ENCODE assay signal across 9 cellular contexts in the genomic region with DNA sequence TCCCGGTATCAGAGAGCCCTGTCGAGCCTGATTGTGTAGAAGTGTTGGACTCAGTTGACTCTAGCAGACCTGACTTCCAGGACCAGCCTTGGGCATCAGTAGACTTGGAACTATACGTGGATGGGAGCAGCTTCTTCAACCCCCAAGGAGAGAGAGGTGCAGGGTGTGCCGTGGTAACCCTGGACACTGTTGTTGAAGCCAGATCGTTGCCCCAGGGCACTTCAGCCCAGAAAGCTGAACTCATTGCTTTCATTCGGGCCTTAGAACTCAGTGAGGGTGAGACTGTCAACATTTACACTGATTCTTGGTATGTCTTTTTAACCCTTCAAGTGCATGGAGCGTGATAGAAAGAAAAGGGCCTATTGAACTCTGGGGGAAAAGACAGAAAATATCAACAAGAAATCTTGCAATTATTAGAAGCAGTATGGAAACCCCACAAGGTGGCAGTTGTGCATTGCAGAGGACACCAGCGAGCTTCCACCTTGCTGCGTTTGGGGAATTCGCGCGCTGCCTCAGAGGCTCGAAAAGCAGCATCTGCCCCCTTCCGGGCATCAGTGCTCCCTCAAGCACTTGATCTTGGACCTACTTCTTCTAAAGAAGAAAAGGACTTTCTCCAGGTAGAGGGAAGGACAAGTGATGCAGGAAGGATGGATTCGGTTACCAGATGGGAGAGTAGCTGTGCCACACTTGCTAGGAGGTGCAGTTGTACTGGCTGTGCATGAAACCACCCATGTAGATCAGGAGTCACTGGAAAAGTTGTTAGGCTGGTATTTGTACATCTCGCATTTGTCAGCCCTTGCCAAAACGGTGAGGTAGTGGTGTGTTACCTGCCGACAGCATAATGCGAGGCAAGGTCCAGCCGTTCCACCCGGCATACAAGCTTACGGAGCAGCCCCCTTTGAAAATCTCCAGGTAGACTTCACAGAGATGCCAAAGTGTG. TPM values are rescaled to one million over a fixed set of nuclear protein-coding genes. Genes with fewer than 3 reads are reported as not detected.
DNase-seq lines count a peak whose midpoint lies in the region; TF ChIP-seq lines count a peak whose summit lies in the region.
"Not testable (repeated sequence)": the region's sequence is repeated elsewhere in the genome, so short reads cannot be mapped to it uniquely, and the experiment has no call there.
"Had no signal": no experiment of that assay in that cellular context is flagged by ENCODE, and none has a peak within 500 bp of the region (broad histone marks: within the 10 kb centered on the region; RNA-seq: fewer than 3 reads in every experiment).

No MANE protein-coding gene starts in this region.

- not testable (repeated sequence) for H3K9me3 ChIP-seq in BE2C; smooth muscle cell (replicated peaks; ENCODE audit: low read depth)

- H3K36me3 ChIP-seq in BE2C; mesendoderm (ENCODE audit: control insufficient read depth, insufficient read depth, low read length); smooth muscle cell (ENCODE audit: low read depth): not testable (repeated sequence)

- H3K36me3 Mint-ChIP-seq in activated naive CD4-positive, alpha-beta T cell treated with anti-CD3 and anti-CD28 coated beads for 36 hours (ENCODE audit: low read depth) = not testable (repeated sequence)

- not testable (repeated sequence) for H3K79me1 ChIP-seq in mesendoderm (ENCODE audit: low read length)

- not testable (repeated sequence) for H3K56ac ChIP-seq in mesendoderm (ENCODE audit: low read length)

- not testable (repeated sequence) for H3K18ac ChIP-seq in mesendoderm (ENCODE audit: low read length)

- not testable (repeated sequence) for H3K4me2 ChIP-seq in mesendoderm (ENCODE audit: low read length); smooth muscle cell

- H2AFZ ChIP-seq in smooth muscle cell (ENCODE audit: low read depth) = not testable (repeated sequence)

- not testable (repeated sequence) for H3K4me3 ChIP-seq in BE2C (ENCODE audit: low read depth, low read length); epithelial cell of esophagus (ENCODE audit: low read length); mesendoderm (ENCODE audit: low read length); smooth muscle cell

- H3K4me3 Mint-ChIP-seq in activated naive CD4-positive, alpha-beta T cell treated with anti-CD3 and anti-CD28 coated beads for 36 hours = not testable (repeated sequence)

- H3K9ac ChIP-seq in mesendoderm (ENCODE audit: low read length); smooth muscle cell (ENCODE audit: low read depth): not testable (repeated sequence)

- not testable (repeated sequence) for H3F3A ChIP-seq in smooth muscle cell (ENCODE audit: low read depth)

- not testable (repeated sequence) for H3K23ac ChIP-seq in mesendoderm (ENCODE audit: low read length)

- not testable (repeated sequence) for H4K8ac ChIP-seq in mesendoderm (ENCODE audit: low read depth, low read length)

- not testable (repeated sequence) for H3K79me2 ChIP-seq in mesendoderm (ENCODE audit: control insufficient read depth, insufficient read depth, low read length); smooth muscle cell (ENCODE audit: low read depth)

- H2BK5ac ChIP-seq in mesendoderm (ENCODE audit: low read length) = not testable (repeated sequence)

- not testable (repeated sequence) for TF ChIP-seq CTCF in BE2C (IDR thresholded peaks at IDR 0.05; ENCODE audit: low read depth, low read length)
- TF ChIP-seq CTCF in epithelial cell of esophagus (IDR thresholded peaks at IDR 0.05; ENCODE audit: insufficient read depth, low read depth, low read length, missing control alignments) = peak; percentile 10
- TF ChIP-seq CTCF in smooth muscle cell (IDR thresholded peaks at IDR 0.05; ENCODE audit: borderline replicate concordance, insufficient read depth, poor library complexity, severe bottlenecking) = peak; percentile 17

- CTCF ChIA-PET in activated naive CD4-positive, alpha-beta T cell treated with anti-CD3 and anti-CD28 coated beads for 36 hours (lab: Charles Lee) = not testable (repeated sequence)

- DNase-seq in BE2C (peak; percentile 10), Daoy (ENCODE audit: low read depth) (peak; percentile 20), HT-29 (ENCODE audit: low spot score) (peak; percentile 19), RPMI8226 (peak; percentile 19), epithelial cell of esophagus (ENCODE audit: low read depth) (peak; percentile 69), mesendoderm (peak; percentile 19)
- DNase-seq in activated naive CD4-positive, alpha-beta T cell treated with anti-CD3 and anti-CD28 coated beads for 36 hours = peak; percentile 21
- DNase-seq in smooth muscle cell (lab: John Stamatoyannopoulos, UW; ENCODE audit: unreplicated experiment) = not testable (repeated sequence)

- not testable (repeated sequence) for H3K4me1 ChIP-seq in BE2C; mesendoderm (ENCODE audit: control insufficient read depth, low read depth, low read length); smooth muscle cell (ENCODE audit: low read depth)

- H3K27ac ChIP-seq in mesendoderm (ENCODE audit: low read depth, low read length); smooth muscle cell (ENCODE audit: low read depth): not testable (repeated sequence)

- H3K9me3 Mint-ChIP-seq in activated naive CD4-positive, alpha-beta T cell treated with anti-CD3 and anti-CD28 coated beads for 36 hours = not testable (repeated sequence)

- not testable (repeated sequence) for H2AK5ac ChIP-seq in mesendoderm (ENCODE audit: low read length)

- intact Hi-C loops in activated naive CD4-positive, alpha-beta T cell treated with anti-CD3 and anti-CD28 coated beads for 36 hours (cut with micrococcal nuclease) = not testable (repeated sequence)

- not testable (repeated sequence) for H4K20me1 ChIP-seq in smooth muscle cell (ENCODE audit: low read depth)

- not testable (repeated sequence) for H3K27me3 ChIP-seq in BE2C; mesendoderm (ENCODE audit: insufficient read depth, low read length, poor library complexity); smooth muscle cell (ENCODE audit: low read depth)

- not testable (repeated sequence) for H2BK15ac ChIP-seq in mesendoderm (replicated peaks; ENCODE audit: low read depth)

- H3K4me1 Mint-ChIP-seq in activated naive CD4-positive, alpha-beta T cell treated with anti-CD3 and anti-CD28 coated beads for 36 hours (ENCODE audit: low read depth) = not testable (repeated sequence)

- H3K4ac ChIP-seq in mesendoderm (ENCODE audit: low read depth, low read length) = not testable (repeated sequence)

- not testable (repeated sequence) for H3K27me3 Mint-ChIP-seq in activated naive CD4-positive, alpha-beta T cell treated with anti-CD3 and anti-CD28 coated beads for 36 hours (ENCODE audit: low read depth)

- H2BK120ac ChIP-seq in mesendoderm (ENCODE audit: low read depth, low read length) = not testable (repeated sequence)

- H4K5ac ChIP-seq in mesendoderm (ENCODE audit: low read length) = not testable (repeated sequence)

- no CpG with 5 or more reads among the region's 22 CpGs for WGBS in mesendoderm (ENCODE audit: extremely low coverage, insufficient coverage, low lambda C conversion rate)
- WGBS in smooth muscle cell (ENCODE audit: low lambda C conversion rate) = 71% methylated on average over 22 of the region's 22 CpGs

- H3K27ac Mint-ChIP-seq in activated naive CD4-positive, alpha-beta T cell treated with anti-CD3 and anti-CD28 coated beads for 36 hours = not testable (repeated sequence)

RNA-seq across cellular contexts. Expression of gene DAPL1, which starts 53.2 kb away (rescaled TPM):
- not detected for polyA plus RNA-seq in BE2C (2012; ENCODE audit: insufficient read depth, insufficient read length, low read depth)
- total RNA-seq in Daoy (2014; rRNA removed; shearing (Covaris generic)) = not detected in 2 replicates
- total RNA-seq in HT-29 (2014; rRNA removed; shearing (Covaris generic)) = not detected in 2 replicates
- not detected for total RNA-seq in activated naive CD4-positive, alpha-beta T cell treated with anti-CD3 and anti-CD28 coated beads for 36 hours
- polyA plus RNA-seq in mesendoderm (2013, experiment 1 of 2) = not detected
- polyA plus RNA-seq in mesendoderm (2013, experiment 2 of 2) = not detected
- not detected in 2 replicates for total RNA-seq in smooth muscle cell
- 0.35 TPM in 1 of 2 replicates, not detected in the other for polyA plus RNA-seq in smooth muscle cell
- total RNA-seq: CD4-positive, CD25-positive, alpha-beta regulatory T cell had no signal
- polyA plus RNA-seq: CD4-positive, CD25-positive, alpha-beta regulatory T cell had no signal
